ENCODE assay signal across 18 cellular contexts in genomic region chr13:98419786-98420559, GRCh38.
"Had no signal": no experiment of that assay in that cellular context is flagged by ENCODE, and none has a peak within 500 bp of the region (broad histone marks: within the 10 kb centered on the region; RNA-seq: fewer than 3 reads in every experiment).

No MANE protein-coding gene starts in this region.

- ATAC-seq: activated CD8-positive, alpha-beta T cell treated with anti-CD3 and anti-CD28 coated beads, Interleukin-2, amount 10 ng/mL, durations not matched to agents 7 days and 5 days; activated naive CD8-positive, alpha-beta T cell treated with anti-CD3 and anti-CD28 coated beads, Interleukin-2, amount 50 U/mL, for 24 hours; naive thymus-derived CD4-positive, alpha-beta T cell; stimulated activated naive CD8-positive, alpha-beta T cell treated with anti-CD3 and anti-CD28 coated beads, Interleukin-15, Interleukin-2, amounts not matched to agents 100 U/mL and 50 U/mL, for 24 hours; T-cell had no signal

- H3K9me3 ChIP-seq: colonic mucosa, ovary had no signal

- H3K27me3 ChIP-seq: brain microvascular endothelial cell, colonic mucosa, ovary, tibial nerve had no signal

- DNase-seq: activated CD4-positive, alpha-beta T cell treated with anti-CD3 and anti-CD28 coated beads, Interleukin-2, amount 10 ng/mL, durations not matched to agents 7 days and 5 days; activated CD8-positive, alpha-beta memory T cell treated with anti-CD3 and anti-CD28 coated beads, Interleukin-2, amount 50 U/mL, for 48 hours; activated CD8-positive, alpha-beta T cell treated with anti-CD3 and anti-CD28 coated beads, Interleukin-2, amount 10 ng/mL, durations not matched to agents 7 days and 5 days; activated effector memory CD4-positive, alpha-beta T cell treated with Interleukin-2 at 50 U/mL for 16 hours; activated naive CD4-positive, alpha-beta T cell treated with anti-CD3 and anti-CD28 coated beads, Interleukin-2, amount 10 ng/mL, durations not matched to agents 7 days and 5 days; activated naive CD8-positive, alpha-beta T cell treated with anti-CD3 and anti-CD28 coated beads, Interleukin-2, amount 50 U/mL, for 24 hours; activated T-cell treated with anti-CD3 and anti-CD28 coated beads, Interleukin-2, amount 50 U/mL, for 48 hours; anterior cingulate cortex; brain microvascular endothelial cell; colonic mucosa; glutamatergic neuron; hippocampal formation; naive thymus-derived CD4-positive, alpha-beta T cell; ovary; stimulated activated naive CD8-positive, alpha-beta T cell treated with anti-CD3 and anti-CD28 coated beads, Interleukin-15, Interleukin-2, amounts not matched to agents 100 U/mL and 50 U/mL, for 24 hours; T-cell; T-helper 9 cell had no signal

- H3K4me1 ChIP-seq: colonic mucosa, tibial nerve had no signal

- H3K4me3 ChIP-seq: colonic mucosa, ovary, tibial nerve had no signal

- H3K36me3 ChIP-seq: colonic mucosa, ovary had no signal

- H3K27ac ChIP-seq: brain microvascular endothelial cell, colonic mucosa, ovary, tibial nerve had no signal
